20 cellular contexts compared by ENCODE assay signal in the genomic region with DNA sequence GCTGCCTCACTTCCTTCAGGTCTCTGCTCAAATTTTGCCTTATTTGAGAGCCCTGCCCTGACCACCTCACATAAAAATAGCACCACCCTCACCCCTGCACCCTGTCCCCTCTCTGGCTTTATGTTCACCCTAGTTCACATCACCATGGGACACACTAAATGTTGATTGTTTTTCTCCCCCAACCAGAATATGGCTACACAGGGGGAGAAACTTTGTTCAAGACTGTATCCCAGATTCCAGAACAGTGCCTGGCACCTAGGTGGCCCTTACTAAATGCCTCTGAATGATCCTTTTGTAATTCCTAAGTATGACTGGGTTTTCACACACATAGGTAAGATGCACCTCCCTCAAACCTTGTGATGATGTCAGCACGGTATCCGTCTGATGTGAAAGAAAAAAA. TPM values are rescaled to one million over a fixed set of nuclear protein-coding genes. Genes with fewer than 3 reads are reported as not detected.
"Had no signal": no experiment of that assay in that cellular context is flagged by ENCODE, and none has a peak within 500 bp of the region (broad histone marks: within the 10 kb centered on the region; RNA-seq: fewer than 3 reads in every experiment).

No MANE protein-coding gene starts in this region.

- H3K9me3 ChIP-seq: adrenal gland, left lung, right lobe of liver, upper lobe of right lung had no signal

- H3K27ac Mint-ChIP-seq: activated naive CD4-positive, alpha-beta T cell treated with anti-CD3 and anti-CD28 coated beads for 36 hours; activated T-helper 17 cell treated with anti-CD3 and anti-CD28 coated beads, Interleukin-2, amount 50 U/mL, for 72 hours; natural killer cell; stimulated activated naive CD8-positive, alpha-beta T cell treated with anti-CD3 and anti-CD28 coated beads, Interleukin-15, Interleukin-2, amounts not matched to agents 100 ng/mL and 50 ng/mL, for 24 hours had no signal

- H2AFZ ChIP-seq: hepatocyte had no signal

- H3K27me3 ChIP-seq: adrenal gland, hepatocyte, left lung, right lobe of liver, upper lobe of right lung had no signal

- H3K9me3 Mint-ChIP-seq: activated naive CD4-positive, alpha-beta T cell treated with anti-CD3 and anti-CD28 coated beads for 36 hours; activated T-helper 17 cell treated with anti-CD3 and anti-CD28 coated beads, Interleukin-2, amount 50 U/mL, for 72 hours; memory B cell; natural killer cell; stimulated activated naive CD8-positive, alpha-beta T cell treated with anti-CD3 and anti-CD28 coated beads, Interleukin-15, Interleukin-2, amounts not matched to agents 100 ng/mL and 50 ng/mL, for 24 hours had no signal

- H3K36me3 Mint-ChIP-seq: memory B cell, natural killer cell had no signal

- H3K4me2 ChIP-seq: hepatocyte had no signal

- H3K36me3 ChIP-seq: adrenal gland, left lung, right lobe of liver, upper lobe of right lung had no signal

- DNase-seq: activated CD4-positive, alpha-beta T cell treated with anti-CD3 and anti-CD28 coated beads, Interleukin-2, amount 50 U/mL, for 1 hour; activated naive CD4-positive, alpha-beta T cell treated with anti-CD3 and anti-CD28 coated beads for 36 hours; activated T-cell treated with anti-CD3 and anti-CD28 coated beads for 4 hours; adrenal gland; left lung; natural killer cell; right lobe of liver; T-helper 9 cell; upper lobe of right lung had no signal

- H3K27ac ChIP-seq: hepatocyte had no signal

- FAIRE-seq: keratinocyte had no signal

- H3K4me3 ChIP-seq: adrenal gland, hepatocyte, left lung, right lobe of liver, upper lobe of right lung had no signal

- ATAC-seq: activated CD4-positive, CD25-positive, alpha-beta regulatory T cell treated with anti-CD3 and anti-CD28 coated beads, Interleukin-2, amount 50 U/mL, for 24 hours; activated T-helper 17 cell treated with anti-CD3 and anti-CD28 coated beads, Interleukin-2, amount 50 U/mL, for 72 hours; left lung; natural killer cell; right lobe of liver; upper lobe of right lung had no signal

- H3K27me3 Mint-ChIP-seq: activated T-helper 17 cell treated with anti-CD3 and anti-CD28 coated beads, Interleukin-2, amount 50 U/mL, for 72 hours had no signal

- H3K4me3 Mint-ChIP-seq: activated naive CD4-positive, alpha-beta T cell treated with anti-CD3 and anti-CD28 coated beads for 36 hours; activated T-helper 17 cell treated with anti-CD3 and anti-CD28 coated beads, Interleukin-2, amount 50 U/mL, for 72 hours; natural killer cell; stimulated activated naive CD8-positive, alpha-beta T cell treated with anti-CD3 and anti-CD28 coated beads, Interleukin-15, Interleukin-2, amounts not matched to agents 100 ng/mL and 50 ng/mL, for 24 hours had no signal

RNA-seq across cellular contexts. Expression of a gene that starts 28.4 kb away (rescaled TPM):
- total RNA-seq: activated CD8-positive, alpha-beta memory T cell treated with anti-CD3 and anti-CD28 coated beads for 36 hours; activated naive CD4-positive, alpha-beta T cell treated with anti-CD3 and anti-CD28 coated beads for 36 hours; activated T-helper 17 cell treated with anti-CD3 and anti-CD28 coated beads, Interleukin-2, amount 50 U/mL, for 72 hours; cardiac septum; osteocyte; pulmonary artery endothelial cell; right lobe of liver had no signal
- polyA plus RNA-seq: esophagus, keratinocyte had no signal

RNA-seq across cellular contexts. Expression of a gene that starts 53.8 kb away (rescaled TPM):
- total RNA-seq: activated naive CD4-positive, alpha-beta T cell treated with anti-CD3 and anti-CD28 coated beads for 36 hours; pulmonary artery endothelial cell had no signal
